In genomic region chr4:181597766-181598165, GRCh38 we compare ENCODE assay signal across 26 cellular contexts.
A peak's percentile ranks its signal among the peaks of the same experiment; 100 is the strongest.
DNase-seq lines count a peak whose midpoint lies in the region; ATAC-seq and TF ChIP-seq lines count a peak whose summit lies in the region.
"Had no signal": no experiment of that assay in that cellular context is flagged by ENCODE, and none has a peak within 500 bp of the region (broad histone marks: within the 10 kb centered on the region; RNA-seq: fewer than 3 reads in every experiment).

No MANE protein-coding gene starts in this region.

- no peak overlapping the region for H3K4me3 Mint-ChIP-seq in GM23338
- no peak overlapping the region for H3K4me3 Mint-ChIP-seq in Calu3 (ENCODE audit: low read depth, unreplicated experiment)
- H3K4me3 Mint-ChIP-seq: activated naive CD8-positive, alpha-beta T cell treated with anti-CD3 and anti-CD28 coated beads, Interleukin-2, amount 10 ng/mL, durations not matched to agents 7 days and 5 days; CD14-positive monocyte; dendritic cell treated with granulocyte-macrophage colony-stimulating factor and Interleukin-4, amounts not matched to agents 40 ng/mL and 50 ng/mL, for 4 days; neural crest cell; stimulated activated effector memory CD8-positive, alpha-beta T cell treated with anti-CD3 and anti-CD28 coated beads, Interleukin-12 subunit alpha, Interleukin-12 subunit beta, amount 100 ng/mL, for 72 hours had no signal

- no peaks in the 10 kb centered on the region for H3K9me2 ChIP-seq in GM23338 (ENCODE audit: insufficient read depth)

- H3K36me3 ChIP-seq in osteoblast (ENCODE audit: insufficient read depth, low read length) = no peaks in the 10 kb centered on the region
- H3K36me3 ChIP-seq in GM23338 (ENCODE audit: insufficient read depth) = no peaks in the 10 kb centered on the region
- H3K36me3 ChIP-seq: prostate gland, suprapubic skin had no signal

- H3K9me3 Mint-ChIP-seq in GM23338 (no peaks in the 10 kb centered on the region), Calu3 (ENCODE audit: low read depth, unreplicated experiment) (peaks cover 2% of the 10 kb centered on the region)
- H3K9me3 Mint-ChIP-seq: neural crest cell had no signal

- H3K27ac Mint-ChIP-seq in GM23338 (no peak overlapping the region), Calu3 (ENCODE audit: unreplicated experiment) (no peak overlapping the region)
- H3K27ac Mint-ChIP-seq: activated naive CD8-positive, alpha-beta T cell treated with anti-CD3 and anti-CD28 coated beads, Interleukin-2, amount 10 ng/mL, durations not matched to agents 7 days and 5 days; CD14-positive monocyte; dendritic cell treated with granulocyte-macrophage colony-stimulating factor and Interleukin-4, amounts not matched to agents 40 ng/mL and 50 ng/mL, for 4 days; stimulated activated effector memory CD8-positive, alpha-beta T cell treated with anti-CD3 and anti-CD28 coated beads, Interleukin-12 subunit alpha, Interleukin-12 subunit beta, amount 100 ng/mL, for 72 hours had no signal

- intact Hi-C loops in Calu3 (cut with micrococcal nuclease; ENCODE audit: unreplicated experiment) = no loop called here

- H3K36me3 Mint-ChIP-seq in GM23338 (ENCODE audit: low read depth) = no peaks in the 10 kb centered on the region
- H3K36me3 Mint-ChIP-seq in Calu3 (ENCODE audit: insufficient read depth, unreplicated experiment) = no peaks in the 10 kb centered on the region
- H3K36me3 Mint-ChIP-seq: activated naive CD8-positive, alpha-beta T cell treated with anti-CD3 and anti-CD28 coated beads, Interleukin-2, amount 10 ng/mL, durations not matched to agents 7 days and 5 days; CD14-positive monocyte; stimulated activated effector memory CD8-positive, alpha-beta T cell treated with anti-CD3 and anti-CD28 coated beads, Interleukin-12 subunit alpha, Interleukin-12 subunit beta, amount 100 ng/mL, for 72 hours had no signal

- peak overlapping the region; percentile 25 for H2AFZ ChIP-seq in osteoblast (ENCODE audit: low read length)
- no peak overlapping the region for H2AFZ ChIP-seq in GM23338
- H2AFZ ChIP-seq: hepatocyte had no signal

- H4K20me1 ChIP-seq in osteoblast (ENCODE audit: insufficient read depth, low read length) = no peaks in the 10 kb centered on the region
- no peaks in the 10 kb centered on the region for H4K20me1 ChIP-seq in GM23338 (replicated peaks; ENCODE audit: insufficient read depth)

- H3K79me2 ChIP-seq in osteoblast (ENCODE audit: insufficient read depth, low read length) = no peaks in the 10 kb centered on the region
- H3K79me2 ChIP-seq in GM23338 (replicated peaks; ENCODE audit: insufficient read depth) = no peaks in the 10 kb centered on the region
- H3K79me2 ChIP-seq: hepatocyte had no signal

- H3F3A ChIP-seq in GM23338 (replicated peaks; ENCODE audit: low read depth) = no peaks in the 10 kb centered on the region

- H3K4me3 ChIP-seq in choroid plexus epithelial cell (ENCODE audit: low read depth, low read length) = no peak overlapping the region
- no peak overlapping the region for H3K4me3 ChIP-seq in osteoblast (ENCODE audit: insufficient read depth, low read length)
- no peak overlapping the region for H3K4me3 ChIP-seq in GM23338
- H3K4me3 ChIP-seq: GM12878, hepatocyte, prostate gland, suprapubic skin had no signal

- H3K27ac ChIP-seq in osteoblast (ENCODE audit: low read depth, low read length) (no peak overlapping the region), GM23338 (ENCODE audit: low read depth) (no peak overlapping the region)
- H3K27ac ChIP-seq: foreskin keratinocyte, hepatocyte, prostate gland, suprapubic skin, VCaP had no signal

- BruUV-seq in Calu3 (replicated peaks; lab: Mats Ljungman, UMichigan) = no TSS peak

- peaks cover 8% of the 10 kb centered on the region for H3K4me1 ChIP-seq in osteoblast (ENCODE audit: insufficient read depth, low read length)
- H3K4me1 ChIP-seq in GM23338 (ENCODE audit: insufficient read depth) = no peaks in the 10 kb centered on the region
- H3K4me1 ChIP-seq: foreskin keratinocyte, prostate gland, suprapubic skin had no signal

- H3K4me1 Mint-ChIP-seq in GM23338 = no peaks in the 10 kb centered on the region
- no peaks in the 10 kb centered on the region for H3K4me1 Mint-ChIP-seq in Calu3 (ENCODE audit: low read depth, unreplicated experiment)
- H3K4me1 Mint-ChIP-seq: activated naive CD8-positive, alpha-beta T cell treated with anti-CD3 and anti-CD28 coated beads, Interleukin-2, amount 10 ng/mL, durations not matched to agents 7 days and 5 days; CD14-positive monocyte; neural crest cell; stimulated activated effector memory CD8-positive, alpha-beta T cell treated with anti-CD3 and anti-CD28 coated beads, Interleukin-12 subunit alpha, Interleukin-12 subunit beta, amount 100 ng/mL, for 72 hours had no signal

- DNase-seq in EL = peak; percentile 57
- DNase-seq in NCI-H146 treated with DMSO at 0.1 percent for 48 hours (lab: John Stamatoyannopoulos, UW; ENCODE audit: unreplicated experiment) = peak; percentile 79
- DNase-seq in choroid plexus epithelial cell (ENCODE audit: low read depth) = peak; percentile 61
- DNase-seq in osteoblast (ENCODE audit: insufficient read length, low spot score, missing footprints) = peak; percentile 86
- no peak for DNase-seq in HUDEP-2 (lab: John Stamatoyannopoulos, UW; ENCODE audit: unreplicated experiment in 76 of 76)
- DNase-seq in GM23338 (ENCODE audit: low spot score) = no peak
- DNase-seq in Calu3 = no peak
- DNase-seq in NCI-H2107 (lab: John Stamatoyannopoulos, UW) = no peak
- DNase-seq: activated CD8-positive, alpha-beta memory T cell treated with anti-CD3 and anti-CD28 coated beads, Interleukin-2, amount 50 U/mL, for 48 hours; activated naive CD8-positive, alpha-beta T cell treated with anti-CD3 and anti-CD28 coated beads, Interleukin-2, amount 10 ng/mL, durations not matched to agents 7 days and 5 days; foreskin keratinocyte; Kasumi-1; NCI-H1105; NCI-H2081 treated with DMSO at 0.1 percent for 48 hours; NCI-H510A; stimulated activated CD4-positive, alpha-beta T cell treated with anti-CD3 and anti-CD28 coated beads, Interleukin-2, amount 100 ng/mL, for 24 hours; T-helper 2 cell had no signal

- H3K4me2 ChIP-seq in osteoblast (ENCODE audit: insufficient read depth, low read length) (peak overlapping the region; percentile 41), GM23338 (no peak overlapping the region)
- H3K4me2 ChIP-seq: hepatocyte had no signal

- H3K27me3 Mint-ChIP-seq in GM23338 (ENCODE audit: insufficient read depth, low read depth, poor library complexity) (peaks cover 8% of the 10 kb centered on the region), Calu3 (ENCODE audit: unreplicated experiment) (no peaks in the 10 kb centered on the region)
- H3K27me3 Mint-ChIP-seq: activated naive CD8-positive, alpha-beta T cell treated with anti-CD3 and anti-CD28 coated beads, Interleukin-2, amount 10 ng/mL, durations not matched to agents 7 days and 5 days; dendritic cell treated with granulocyte-macrophage colony-stimulating factor and Interleukin-4, amounts not matched to agents 40 ng/mL and 50 ng/mL, for 4 days had no signal

- TF ChIP-seq CTCF in choroid plexus epithelial cell (conservative IDR thresholded peaks at IDR 0.05; ENCODE audit: low read depth, low read length) (no peak), osteoblast (IDR thresholded peaks at IDR 0.05; ENCODE audit: extremely low read depth, low read depth, low read length) (no peak), GM23338 (conservative IDR thresholded peaks at IDR 0.05; ENCODE audit: low read depth in 2 of 2) (no peak), Calu3 (IDR thresholded peaks at IDR 0.05; ENCODE audit: unreplicated experiment) (no peak)

- ATAC-seq in GM23338 = no peak
- ATAC-seq: foreskin keratinocyte; GM12878; stimulated activated effector memory CD8-positive, alpha-beta T cell treated with anti-CD3 and anti-CD28 coated beads, Interleukin-12 subunit alpha, Interleukin-12 subunit beta, amount 100 ng/mL, for 72 hours had no signal

- CTCF ChIA-PET in Calu3 (lab: Charles Lee) = no interaction called here

- no peaks in the 10 kb centered on the region for H3K9me3 ChIP-seq in osteoblast (ENCODE audit: low read depth, low read length)
- H3K9me3 ChIP-seq: prostate gland, suprapubic skin had no signal

- H3K27me3 ChIP-seq in osteoblast (ENCODE audit: insufficient read depth, low read length) (no peaks in the 10 kb centered on the region), GM23338 (ENCODE audit: insufficient read depth) (no peaks in the 10 kb centered on the region)
- H3K27me3 ChIP-seq: hepatocyte, suprapubic skin had no signal

TF ChIP-seq in GM23338, 12 proteins besides CTCF, POLR2A, EP300 and RAD21:
- TF ChIP-seq NANOG (IDR thresholded peaks at IDR 0.05; ENCODE audit: borderline replicate concordance) (no peak), POLR2AphosphoS5 (IDR thresholded peaks at IDR 0.05; ENCODE audit: low read depth) (no peak)

Comparison
In these comparisons a context has a peak if more than half of its experiments do, and no peak if none do; other contexts are left out.
1. DNase-seq: peak in EL (single experiment), NCI-H146 treated with DMSO at 0.1 percent for 48 hours (single experiment), choroid plexus epithelial cell (single experiment) and osteoblast (single experiment); none in HUDEP-2 (0 of 76), GM23338 (single experiment), Calu3 (single experiment) and NCI-H2107 (single experiment).